Comparison of ENCODE assay signal across 16 cellular contexts in the genomic region with DNA sequence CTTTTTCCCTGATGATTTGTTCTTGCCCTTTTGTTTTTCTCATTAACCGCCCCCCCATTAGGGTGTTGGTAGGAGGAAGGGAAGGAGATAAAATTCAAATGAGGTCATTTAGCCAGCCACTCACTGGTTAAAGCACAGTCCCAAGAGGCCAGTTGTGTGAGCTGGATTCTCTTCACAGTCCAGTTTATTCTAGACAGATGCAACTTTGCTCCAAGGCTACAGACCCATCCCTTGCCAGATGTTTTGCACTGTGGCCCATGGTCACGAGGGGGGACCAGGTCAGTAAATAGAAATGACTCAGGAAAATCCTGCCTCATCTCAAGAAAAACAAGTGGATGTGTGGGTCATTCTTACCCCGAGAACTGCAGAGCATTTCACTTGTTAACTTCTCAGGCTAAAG. TPM values are rescaled to one million over a fixed set of nuclear protein-coding genes. Genes with fewer than 3 reads are reported as not detected.
DNase-seq lines count a peak whose midpoint lies in the region; ATAC-seq and TF ChIP-seq lines count a peak whose summit lies in the region.
"Had no signal": no experiment of that assay in that cellular context is flagged by ENCODE, and none has a peak within 500 bp of the region (broad histone marks: within the 10 kb centered on the region; RNA-seq: fewer than 3 reads in every experiment).

No MANE protein-coding gene starts in this region.

- no peak overlapping the region for H3K27ac ChIP-seq in GM23248
- peak overlapping the region in 4 of 5 donors; percentile 22 to 57 (median 45) for H3K27ac ChIP-seq in adrenal gland

- H3K36me3 ChIP-seq in GM23248 (ENCODE audit: low read depth) = no peaks in the 10 kb centered on the region
- no peaks in the 10 kb centered on the region for H3K36me3 ChIP-seq in adrenal gland (replicated peaks in 1 of 2)

- 16 to 20% methylated on average over 3 of the region's 3 CpGs for WGBS in GM23248 (ENCODE audit: low coverage in 1 of 2, low lambda C conversion rate in 2 of 2, missing lambda C conversion rate in 2 of 2), 2 experiments
- whole genome bisulfite sequencing in adrenal gland, 4 donors = 10 to 29% (median 17%) methylated on average over 2 to 3 of the region's 3 CpGs

- DNase-seq in GM23248 = peak; percentile 53
- DNase-seq in adrenal gland = peak; percentile 38 to 84 (median 69)
- DNase-seq in Right ventricle myocardium superior = peak; percentile 49
- no peak for DNase-seq in sciatic nerve (ENCODE audit: low spot score)
- no peak for DNase-seq in stimulated activated naive CD4-positive, alpha-beta T cell treated with Interleukin-2 at 50 U/mL for 16 hours (lab: John Stamatoyannopoulos, UW)
- no peak for DNase-seq in islet precursor cell
- no peak for DNase-seq in NCI-H69 (lab: John Stamatoyannopoulos, UW)
- DNase-seq: activated CD8-positive, alpha-beta memory T cell treated with anti-CD3 and anti-CD28 coated beads for 24 hours; activated naive CD4-positive, alpha-beta T cell treated with anti-CD3 and anti-CD28 coated beads, Interleukin-2, amount 10 ng/mL, durations not matched to agents 7 days and 5 days; head of caudate nucleus; NCI-H1092; NCI-H446 treated with DMSO at 0.1 percent for 48 hours; occipital lobe; T1000 had no signal

- no peaks in the 10 kb centered on the region for H3K9me2 ChIP-seq in GM23248 (ENCODE audit: insufficient read depth)

- TF ChIP-seq CTCF in adrenal gland (IDR thresholded peaks at IDR 0.05) = no peak

- peaks cover 3% of the 10 kb centered on the region; the same call in 1 of the 2 replicates for H3F3A ChIP-seq in GM23248 (ENCODE audit: insufficient read depth)

- no peaks in the 10 kb centered on the region for H3K79me2 ChIP-seq in GM23248 (ENCODE audit: insufficient read depth)

- in situ Hi-C loops in GM23248 (cut with MboI) = no loop called here

- no peak overlapping the region for H2AFZ ChIP-seq in GM23248

- H4K20me1 ChIP-seq in GM23248 (ENCODE audit: insufficient read depth) = no peaks in the 10 kb centered on the region

- peaks cover 8% of the 10 kb centered on the region for H3K4me1 ChIP-seq in GM23248 (ENCODE audit: insufficient read depth)
- H3K4me1 ChIP-seq in adrenal gland (replicated peaks in 1 of 2) = peaks cover 6 to 31% of the 10 kb centered on the region in 2 donors

- no peak overlapping the region for H3K9ac ChIP-seq in GM23248

- H3K9me3 ChIP-seq in GM23248 (ENCODE audit: low read depth) (no peaks in the 10 kb centered on the region), adrenal gland (replicated peaks in 1 of 3) (no peaks in the 10 kb centered on the region)

- no peak overlapping the region for H3K4me2 ChIP-seq in GM23248 (ENCODE audit: unreplicated experiment)

- H3K27me3 ChIP-seq in GM23248 (replicated peaks; ENCODE audit: insufficient read depth) (no peaks in the 10 kb centered on the region), adrenal gland (no peaks in the 10 kb centered on the region)

- peak in 1 of 2 donors; percentile 31 for TF ChIP-seq POLR2A in adrenal gland (IDR thresholded peaks at IDR 0.05)

- H3K4me3 ChIP-seq in GM23248 (no peak overlapping the region), adrenal gland (no peak overlapping the region)
- H3K4me3 ChIP-seq: lung had no signal

- intact Hi-C loops in adrenal gland (cut with DNase I) = no loop called here
- intact Hi-C loops in Right ventricle myocardium superior (cut with DNase I) = no loop called here
- intact Hi-C loops in sciatic nerve (cut with DNase I) = no loop called here

- ATAC-seq in Right ventricle myocardium superior (ENCODE audit: poor library complexity) (peak; percentile 89), sciatic nerve (peak; percentile 95), GM21528 (IDR thresholded peaks at IDR 0.05; ENCODE audit: low FRiP score, unreplicated experiment) (no peak)

RNA-seq across cellular contexts. Expression of gene VEGFD, which starts 20.5 kb away (rescaled TPM):
- total RNA-seq in GM23248 (2014; rRNA removed; shearing (Covaris generic)) = not detected in 2 replicates
- polyA plus RNA-seq in GM23248 (2016; fragmentation: Nextera tagmentation; extraction: Ambion mirVana) (not detected in 2 replicates), adrenal gland (1 to 10 TPM in 2 of 3 donors, under 1 TPM in 1; 0.86 to 9.2 (median 8.5) TPM)
- total RNA-seq in adrenal gland (10 to 100 TPM in 6 of 8 donors, 1 to 10 TPM in 2; 1.0 to 23.4 (median 16.7) TPM), Right ventricle myocardium superior (23.7 TPM), sciatic nerve (4.6 TPM)
- total RNA-seq: occipital lobe had no signal

Comparison
In these comparisons a context has a peak if more than half of its experiments do, and no peak if none do; other contexts are left out.
1. DNase-seq: peak in GM23248 (single experiment), adrenal gland (7 of 7) and Right ventricle myocardium superior (single experiment); none in sciatic nerve (single experiment), stimulated activated naive CD4-positive, alpha-beta T cell treated with Interleukin-2 at 50 U/mL for 16 hours (single experiment), islet precursor cell (single experiment) and NCI-H69 (single experiment).